Comparison of ENCODE assay signal across 9 cellular contexts in the genomic region with DNA sequence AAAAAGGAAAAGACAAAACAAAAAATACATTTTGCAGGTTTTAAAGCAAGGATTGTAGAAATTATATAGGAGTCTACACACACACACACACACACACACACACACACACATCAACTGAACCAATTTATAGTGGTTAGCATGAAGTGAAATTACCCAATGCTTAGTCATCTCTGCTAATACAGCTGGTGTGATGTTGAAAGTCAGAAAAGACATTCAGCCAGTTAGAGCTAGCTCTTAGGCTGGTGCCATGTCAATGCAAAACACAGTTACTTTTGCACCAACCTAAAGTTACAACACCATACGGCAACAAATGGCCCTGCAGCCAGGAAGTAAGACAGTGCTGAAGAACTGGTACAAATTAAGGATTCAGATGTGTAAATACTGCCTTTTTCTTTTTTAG. TPM values are rescaled to one million over a fixed set of nuclear protein-coding genes. Genes with fewer than 3 reads are reported as not detected.
A peak's percentile ranks its signal among the peaks of the same experiment; 100 is the strongest.
DNase-seq lines count a peak whose midpoint lies in the region; ATAC-seq, FAIRE-seq and TF ChIP-seq lines count a peak whose summit lies in the region.
"Had no signal": no experiment of that assay in that cellular context is flagged by ENCODE, and none has a peak within 500 bp of the region (broad histone marks: within the 10 kb centered on the region; RNA-seq: fewer than 3 reads in every experiment).

No MANE protein-coding gene starts in this region.

- TF ChIP-seq POLR2A in H54 (IDR thresholded peaks at IDR 0.05; ENCODE audit: low read depth, low read length) = no peak

- H3K9me3 ChIP-seq in CD4-positive, alpha-beta T cell (ENCODE audit: control insufficient read depth, low read length) = no peaks in the 10 kb centered on the region
- H3K9me3 ChIP-seq: SJCRH30 had no signal

- no peak overlapping the region for H3K27ac ChIP-seq in CD4-positive, alpha-beta T cell (ENCODE audit: low read depth, low read length)
- H3K27ac ChIP-seq: SJCRH30 had no signal

- no peaks in the 10 kb centered on the region for H3K4me1 Mint-ChIP-seq in CD4-positive, alpha-beta T cell (ENCODE audit: low read depth)
- peaks cover 35% of the 10 kb centered on the region for H3K4me1 Mint-ChIP-seq in T-helper 1 cell treated with Interleukin-12 subunit alpha and Interleukin-12 subunit beta and Interleukin-4 antibody, amounts not matched to agents 30 μg/mL and 1 μg/mL, for 36 hours (ENCODE audit: low read depth)

- ATAC-seq in CD4-positive, alpha-beta T cell (ENCODE audit: poor library complexity) = peak; percentile 32
- no peak for ATAC-seq in GM19395 (IDR thresholded peaks at IDR 0.05; ENCODE audit: unreplicated experiment)

- POLR2A ChIA-PET in CD4-positive, alpha-beta T cell (lab: Charles Lee) = no interaction called here

- DNase-seq in CD4-positive, alpha-beta T cell = no peak
- DNase-seq in H54 (ENCODE audit: insufficient read length, low spot score) = peak; percentile 47
- peak; percentile 51 for DNase-seq in kidney glomerular epithelial cell (lab: John Stamatoyannopoulos, UW)
- no peak for DNase-seq in GM19238 (ENCODE audit: insufficient read length, low spot score)
- no peak for DNase-seq in SHP77 (lab: John Stamatoyannopoulos, UW)
- no peak for DNase-seq in GOT3 (lab: John Stamatoyannopoulos, UW)
- DNase-seq: SJCRH30 had no signal

- H3K36me3 Mint-ChIP-seq in CD4-positive, alpha-beta T cell (ENCODE audit: low read depth) = peaks cover 8% of the 10 kb centered on the region
- H3K36me3 Mint-ChIP-seq in T-helper 1 cell treated with Interleukin-12 subunit alpha and Interleukin-12 subunit beta and Interleukin-4 antibody, amounts not matched to agents 30 μg/mL and 1 μg/mL, for 36 hours (ENCODE audit: low read depth) = peaks cover 56% of the 10 kb centered on the region

- no peak overlapping the region for H3K4me3 Mint-ChIP-seq in CD4-positive, alpha-beta T cell
- no peak overlapping the region for H3K4me3 Mint-ChIP-seq in T-helper 1 cell treated with Interleukin-12 subunit alpha and Interleukin-12 subunit beta and Interleukin-4 antibody, amounts not matched to agents 30 μg/mL and 1 μg/mL, for 36 hours

- CTCF ChIA-PET in CD4-positive, alpha-beta T cell (lab: Charles Lee) = no interaction called here

- intact Hi-C loops in CD4-positive, alpha-beta T cell (cut with DNase I, micrococcal nuclease) = no loop called here

- no peaks in the 10 kb centered on the region for H3K9me3 Mint-ChIP-seq in CD4-positive, alpha-beta T cell
- no peaks in the 10 kb centered on the region for H3K9me3 Mint-ChIP-seq in T-helper 1 cell treated with Interleukin-12 subunit alpha and Interleukin-12 subunit beta and Interleukin-4 antibody, amounts not matched to agents 30 μg/mL and 1 μg/mL, for 36 hours

- no peak overlapping the region for H3K27ac Mint-ChIP-seq in CD4-positive, alpha-beta T cell
- H3K27ac Mint-ChIP-seq in T-helper 1 cell treated with Interleukin-12 subunit alpha and Interleukin-12 subunit beta and Interleukin-4 antibody, amounts not matched to agents 30 μg/mL and 1 μg/mL, for 36 hours = peak overlapping the region; percentile 80

- no peak for TF ChIP-seq CTCF in CD4-positive, alpha-beta T cell (IDR thresholded peaks at IDR 0.05)

- H3K27me3 Mint-ChIP-seq in CD4-positive, alpha-beta T cell = no peaks in the 10 kb centered on the region
- H3K27me3 Mint-ChIP-seq in T-helper 1 cell treated with Interleukin-12 subunit alpha and Interleukin-12 subunit beta and Interleukin-4 antibody, amounts not matched to agents 30 μg/mL and 1 μg/mL, for 36 hours (ENCODE audit: low read depth) = no peaks in the 10 kb centered on the region

- H3K27me3 ChIP-seq in CD4-positive, alpha-beta T cell (ENCODE audit: control insufficient read depth, insufficient read depth, low read length) = no peaks in the 10 kb centered on the region
- H3K27me3 ChIP-seq: SJCRH30 had no signal

- peak; percentile 79 for FAIRE-seq in H54 (lab: Jason Lieb, UNC)

RNA-seq across cellular contexts. Expression of a gene that starts 15.2 kb away (rescaled TPM):
- total RNA-seq in CD4-positive, alpha-beta T cell = 10 to 100 TPM; 14.4 to 14.7 TPM

RNA-seq across cellular contexts. Expression of a gene that starts 18.1 kb away (rescaled TPM):
- total RNA-seq in CD4-positive, alpha-beta T cell = under 1 TPM; 0.25 to 0.36 TPM

RNA-seq across cellular contexts. Expression of a gene that starts 18.5 kb away (rescaled TPM):
- 10 to 100 TPM; 20.7 to 21.8 TPM for total RNA-seq in CD4-positive, alpha-beta T cell

RNA-seq across cellular contexts. Expression of a gene that starts 38.1 kb away (rescaled TPM):
- total RNA-seq in CD4-positive, alpha-beta T cell = 10 to 100 TPM; 37.0 to 39.8 TPM

Comparison
In these comparisons a context has a peak if more than half of its experiments do, and no peak if none do; other contexts are left out.
1. DNase-seq: peak in H54 (single experiment) and kidney glomerular epithelial cell (single experiment); none in CD4-positive, alpha-beta T cell (0 of 10), GM19238 (single experiment), SHP77 (0 of 2) and GOT3 (single experiment).